ENCODE assay signal across 1 cellular context in the genomic region with DNA sequence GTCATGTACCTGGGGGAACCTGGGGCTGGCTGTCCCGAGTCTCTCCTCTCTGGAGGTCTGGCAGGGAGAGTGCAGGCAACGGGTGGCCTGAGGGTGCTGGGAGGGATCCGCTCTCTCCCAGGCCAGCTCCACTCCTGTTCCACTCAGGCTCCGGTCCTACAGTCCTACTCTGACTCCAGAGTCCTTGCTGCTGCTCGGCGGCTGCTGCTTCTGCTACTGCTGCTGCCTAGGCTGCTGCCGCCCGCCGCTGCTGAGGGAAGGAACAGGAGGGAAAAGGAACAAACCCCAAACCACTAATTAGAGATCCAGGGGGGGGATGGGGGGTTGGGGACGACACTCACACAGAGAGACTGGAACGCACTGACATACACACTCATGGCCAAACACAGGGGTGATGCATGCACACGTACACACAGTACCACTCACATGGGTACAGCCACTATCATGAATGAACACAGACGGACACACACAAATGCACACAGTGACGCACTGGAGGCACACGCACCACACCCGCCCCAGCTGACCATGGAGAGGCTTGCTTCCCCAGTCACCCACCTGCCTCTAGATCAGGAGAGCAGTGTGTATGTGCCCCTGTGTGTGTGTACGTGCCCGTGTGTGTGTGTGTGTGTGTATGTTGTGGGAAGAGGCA.
TF ChIP-seq lines count a peak whose summit lies in the region.

TSS of gene SP7 (minus strand) at position 218 of the 649 bp plus-strand sequence. CDS start 708 bp downstream, outside the sequence.

TF ChIP-seq in HEK293, 187 proteins besides CTCF, POLR2A, EP300 and RAD21 (continued from another document):
- TF ChIP-seq, protein P1, sequence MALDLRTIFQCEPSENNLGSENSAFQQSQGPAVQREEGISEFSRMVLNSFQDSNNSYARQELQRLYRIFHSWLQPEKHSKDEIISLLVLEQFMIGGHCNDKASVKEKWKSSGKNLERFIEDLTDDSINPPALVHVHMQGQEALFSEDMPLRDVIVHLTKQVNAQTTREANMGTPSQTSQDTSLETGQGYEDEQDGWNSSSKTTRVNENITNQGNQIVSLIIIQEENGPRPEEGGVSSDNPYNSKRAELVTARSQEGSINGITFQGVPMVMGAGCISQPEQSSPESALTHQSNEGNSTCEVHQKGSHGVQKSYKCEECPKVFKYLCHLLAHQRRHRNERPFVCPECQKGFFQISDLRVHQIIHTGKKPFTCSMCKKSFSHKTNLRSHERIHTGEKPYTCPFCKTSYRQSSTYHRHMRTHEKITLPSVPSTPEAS (tag by site-specific recombination; IDR thresholded peaks at IDR 0.05) = 0 out of 2 replicates have a peak, but pooled peaks have one; percentile 37
- no peak for TF ChIP-seq ZNF645 (tag by site-specific recombination; IDR thresholded peaks at IDR 0.05)
